19 cellular contexts compared by ENCODE assay signal in the genomic region with DNA sequence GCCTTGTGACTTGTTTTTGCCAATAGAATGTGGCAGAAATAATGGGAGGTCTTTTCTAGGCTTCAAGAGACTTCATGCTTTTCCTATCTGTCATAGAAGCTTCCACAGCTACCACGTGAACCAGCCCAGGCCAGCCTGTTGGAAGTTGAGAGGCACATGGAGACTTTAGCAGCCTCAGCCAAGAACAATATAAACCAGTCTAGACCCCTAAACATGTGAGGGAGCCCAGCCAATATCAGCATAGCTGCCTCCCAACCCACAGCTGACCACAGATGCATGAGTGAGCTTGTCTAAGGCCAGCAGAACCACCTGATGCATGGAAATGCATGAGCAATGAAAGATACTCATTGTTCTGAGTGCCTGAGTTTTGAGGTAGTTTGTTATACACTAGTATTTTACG.
DNase-seq lines count a peak whose midpoint lies in the region; FAIRE-seq and TF ChIP-seq lines count a peak whose summit lies in the region.
"Had no signal": no experiment of that assay in that cellular context is flagged by ENCODE, and none has a peak within 500 bp of the region (broad histone marks: within the 10 kb centered on the region; RNA-seq: fewer than 3 reads in every experiment).

No MANE protein-coding gene starts in this region.

- H3K27ac ChIP-seq in RWPE1, result 0 out of 2 replicates have a peak overlapping the region, but pooled peaks have one; percentile 18
- peak overlapping the region; percentile 62 for H3K27ac ChIP-seq in keratinocyte (ENCODE audit: control insufficient read depth, insufficient read depth, low read length)
- no peak overlapping the region for H3K27ac ChIP-seq in kidney (ENCODE audit: low read depth in 2 of 2, low read length in 2 of 2)

- H3K36me3 ChIP-seq in keratinocyte (ENCODE audit: control insufficient read depth in 2 of 2, extremely low read depth in 1 of 2, insufficient read depth in 2 of 2, low read length in 2 of 2) (no peaks in the 10 kb centered on the region), kidney (ENCODE audit: control insufficient read depth in 1 of 2, insufficient read depth in 2 of 2, low read length in 2 of 2) (no peaks in the 10 kb centered on the region)

- FAIRE-seq in keratinocyte (lab: Jason Lieb, UNC), result peak; percentile 98
- no peak for FAIRE-seq in kidney (lab: Jason Lieb, UNC)
- FAIRE-seq: colon, K562 had no signal

- CTCF ChIA-PET in RWPE1 (lab: Yijun Ruan, JAX), result no interaction called here

- no peak overlapping the region for H2AFZ ChIP-seq in keratinocyte (ENCODE audit: control insufficient read depth, low read length)

- no peaks in the 10 kb centered on the region for H3K79me2 ChIP-seq in keratinocyte (ENCODE audit: control insufficient read depth, insufficient read depth, low read length)

- DNase-seq in Caki2 (ENCODE audit: low read depth), result peak; percentile 59
- DNase-seq in RWPE1 (ENCODE audit: low spot score), result no peak
- DNase-seq in choroid plexus epithelial cell (ENCODE audit: low read depth), result peak; percentile 90
- DNase-seq in keratinocyte (ENCODE audit: low read depth, low spot score), result peak; percentile 83
- no peak for DNase-seq in NCI-H2029 treated with DMSO at 0.1 percent for 48 hours (lab: John Stamatoyannopoulos, UW)
- DNase-seq in NK-92 (lab: John Stamatoyannopoulos, UW; ENCODE audit: unreplicated experiment), result no peak
- no peak for DNase-seq in activated CD4-positive, CD25-positive, alpha-beta regulatory T cell (lab: John Stamatoyannopoulos, UW)
- no peak for DNase-seq in kidney
- DNase-seq: activated CD4-positive, alpha-beta T cell treated with anti-CD3 and anti-CD28 coated beads, Interleukin-2, amount 10 ng/mL, durations not matched to agents 7 days and 5 days; activated CD8-positive, alpha-beta memory T cell treated with anti-CD3 and anti-CD28 coated beads, Interleukin-2, amount 50 U/mL, for 48 hours; activated effector memory CD4-positive, alpha-beta T cell treated with anti-CD3 and anti-CD28 coated beads, Interleukin-2, amount 50 U/mL, for 16 hours; amniotic stem cell; CD4-positive, CD25-positive, alpha-beta regulatory T cell; HCEC 1CT; NCI-H1092 treated with DMSO at 0.1 percent for 48 hours; NCI-H2107; NCI-H524 had no signal

- H3K9me3 ChIP-seq in keratinocyte (ENCODE audit: control insufficient read depth, low read depth, low read length), result no peaks in the 10 kb centered on the region
- no peaks in the 10 kb centered on the region for H3K9me3 ChIP-seq in kidney (ENCODE audit: control insufficient read depth in 1 of 2, low read length in 2 of 2)

- H3K27me3 ChIP-seq in keratinocyte (ENCODE audit: control insufficient read depth, extremely low read depth, insufficient read depth, low read length), result no peaks in the 10 kb centered on the region

- H3K4me2 ChIP-seq in keratinocyte (ENCODE audit: control insufficient read depth, extremely low read depth, insufficient read depth, low read depth, low read length), result no peak overlapping the region

- in situ Hi-C loops in Caki2 (cut with HindIII; ENCODE audit: low pct_unique_long_range_greater_than_20kb, low sequenced_read_pairs), result no loop called here

- H3K9ac ChIP-seq in keratinocyte (ENCODE audit: control insufficient read depth, extremely low read depth, insufficient read depth, low read length) (no peak overlapping the region), kidney (ENCODE audit: low read length in 2 of 2) (no peak overlapping the region)

- intact Hi-C loops in kidney (cut with DNase I), result no loop called here

- POLR2A ChIA-PET in RWPE1 (lab: Yijun Ruan, JAX; ENCODE audit: low non-redundant PET), result no interaction called here

- no peaks in the 10 kb centered on the region for H4K20me1 ChIP-seq in keratinocyte (ENCODE audit: control insufficient read depth, extremely low read depth, insufficient read depth, low read length)

- peaks cover 24% of the 10 kb centered on the region for H3K4me1 ChIP-seq in keratinocyte (ENCODE audit: control insufficient read depth, extremely low read depth, insufficient read depth, low read length)
- H3K4me1 ChIP-seq in kidney (ENCODE audit: control insufficient read depth in 1 of 2, insufficient read depth in 1 of 2, low read depth in 1 of 2, low read length in 2 of 2), result no peaks in the 10 kb centered on the region

- dilution Hi-C loops in keratinocyte (cut with MboI; ENCODE audit: extremely low pct_ligation_motif_present, low sequenced_read_pairs), result no loop called here

- TF ChIP-seq CTCF in RWPE1 (conservative IDR thresholded peaks at IDR 0.05; ENCODE audit: low read depth) (no peak), choroid plexus epithelial cell (conservative IDR thresholded peaks at IDR 0.05; ENCODE audit: low read depth, low read length) (no peak), keratinocyte (optimal IDR thresholded peaks at IDR 0.05 in 1 of 3, IDR thresholded peaks at IDR 0.05 in 1 of 3, conservative IDR thresholded peaks at IDR 0.05 in 1 of 3; ENCODE audit: extremely low read depth in 1 of 3, insufficient read depth in 2 of 3, low read length in 3 of 3) (no peak), kidney (IDR thresholded peaks at IDR 0.05; ENCODE audit: borderline replicate concordance, extremely low read depth, insufficient read depth) (no peak)

- H3K9me1 ChIP-seq in keratinocyte (ENCODE audit: control insufficient read depth, extremely low read depth, insufficient read depth, low read length), result no peaks in the 10 kb centered on the region

- H3K4me3 ChIP-seq in choroid plexus epithelial cell (ENCODE audit: low read depth, low read length), result no peak overlapping the region
- no peak overlapping the region for H3K4me3 ChIP-seq in keratinocyte (ENCODE audit: control insufficient read depth in 2 of 3, extremely low read depth in 1 of 3, insufficient read depth in 2 of 3, low read depth in 1 of 3, low read length in 3 of 3)
- no peak overlapping the region for H3K4me3 ChIP-seq in kidney (ENCODE audit: low read length in 2 of 2)
- H3K4me3 ChIP-seq: K562 had no signal

Comparison
In these comparisons a context has a peak if more than half of its experiments do, and no peak if none do; other contexts are left out.
1. DNase-seq: peak in Caki2 (single experiment), choroid plexus epithelial cell (single experiment) and keratinocyte (single experiment); none in RWPE1 (single experiment), NCI-H2029 treated with DMSO at 0.1 percent for 48 hours (single experiment), NK-92 (single experiment), activated CD4-positive, CD25-positive, alpha-beta regulatory T cell (0 of 4) and kidney (single experiment).
2. H3K27ac ChIP-seq: peak in RWPE1 (single experiment) and keratinocyte (single experiment); none in kidney (0 of 2).